In the genomic region with DNA sequence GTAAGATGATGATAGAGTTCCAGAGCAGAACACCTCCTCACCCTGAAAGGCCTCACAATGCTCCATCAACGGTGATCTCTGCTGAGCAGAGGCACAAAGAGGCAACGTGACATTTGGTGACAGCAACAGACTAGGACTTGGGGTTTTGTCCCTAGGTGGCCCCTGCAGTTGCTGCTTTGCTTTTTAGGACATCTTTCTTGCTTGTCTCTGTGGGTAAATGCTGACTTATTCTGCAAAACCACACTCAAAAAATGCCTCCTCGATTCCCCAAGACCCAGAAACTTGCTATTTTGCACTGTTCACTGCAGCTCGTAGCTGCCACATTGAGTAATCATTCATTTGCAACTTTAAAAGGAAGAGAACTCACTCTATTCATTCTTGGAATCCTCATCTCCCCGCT, we compare ENCODE assay signal across 12 cellular contexts.
DNase-seq lines count a peak whose midpoint lies in the region; ATAC-seq and TF ChIP-seq lines count a peak whose summit lies in the region.
"Had no signal": no experiment of that assay in that cellular context is flagged by ENCODE, and none has a peak within 500 bp of the region (broad histone marks: within the 10 kb centered on the region; RNA-seq: fewer than 3 reads in every experiment).

No MANE protein-coding gene starts in this region.

- H3F3A ChIP-seq in MM.1S (ENCODE audit: insufficient read depth, low read length) = peaks cover 32% of the 10 kb centered on the region

- no peak overlapping the region for H3K4me3 ChIP-seq in MM.1S (ENCODE audit: low read length)
- H3K4me3 ChIP-seq: colonic mucosa had no signal

- no peaks in the 10 kb centered on the region for H3K36me3 ChIP-seq in MM.1S (replicated peaks; ENCODE audit: insufficient read depth, low read length)
- H3K36me3 ChIP-seq: colonic mucosa had no signal

- no peaks in the 10 kb centered on the region for H3K9me2 ChIP-seq in MM.1S (replicated peaks; ENCODE audit: insufficient read depth, low read length)

- ATAC-seq in GM21423 (IDR thresholded peaks at IDR 0.05; ENCODE audit: unreplicated experiment) = peak; percentile 33
- ATAC-seq: HCT116 had no signal

- 0 out of 2 replicates have a peak overlapping the region, but pooled peaks have one; percentile 19 for H2AFZ ChIP-seq in MM.1S (ENCODE audit: low read length)

- H3K4me2 ChIP-seq in MM.1S (ENCODE audit: low read depth, low read length) = no peak overlapping the region

- DNase-seq in NOMO-1 (lab: John Stamatoyannopoulos, UW; ENCODE audit: unreplicated experiment in 2 of 2) (peak; percentile 12 to 30), NOMO-1 treated with dmso at 0.1 percent for 144 hours (lab: John Stamatoyannopoulos, UW; ENCODE audit: unreplicated experiment) (no peak), MM.1S (no peak), medulla oblongata (ENCODE audit: extremely low spot score) (peak; percentile 16), HT-29 (ENCODE audit: low spot score) (no peak), dermis blood vessel endothelial cell (no peak), islet precursor cell (no peak)
- DNase-seq: 8988T, colonic mucosa, NCI-H1436 had no signal

- no peaks in the 10 kb centered on the region for H3K27me3 ChIP-seq in MM.1S (replicated peaks; ENCODE audit: insufficient read depth, low read length)
- H3K27me3 ChIP-seq: colonic mucosa had no signal

- no peak overlapping the region for H3K9ac ChIP-seq in MM.1S (ENCODE audit: low read length)

- no peaks in the 10 kb centered on the region for H4K20me1 ChIP-seq in MM.1S (ENCODE audit: insufficient read depth, low read length)

- peak overlapping the region; percentile 91; the same call in 1 of the 2 replicates for H3K27ac ChIP-seq in MM.1S (ENCODE audit: low read length)
- H3K27ac ChIP-seq: colonic mucosa had no signal

- H3K4me1 ChIP-seq in MM.1S (ENCODE audit: low read length) = peaks cover 49% of the 10 kb centered on the region
- H3K4me1 ChIP-seq: colonic mucosa had no signal

- no peak for TF ChIP-seq CTCF in MM.1S (IDR thresholded peaks at IDR 0.05; ENCODE audit: low read length)

- no peaks in the 10 kb centered on the region for H3K79me2 ChIP-seq in MM.1S (ENCODE audit: low read length)

- no peaks in the 10 kb centered on the region for H3K9me3 ChIP-seq in MM.1S (replicated peaks; ENCODE audit: insufficient read depth, low read length)
- H3K9me3 ChIP-seq: colonic mucosa had no signal

Comparison
In these comparisons a context has a peak if more than half of its experiments do, and no peak if none do; other contexts are left out.
1. DNase-seq: peak in NOMO-1 (2 of 2) and medulla oblongata (single experiment); none in NOMO-1 treated with dmso at 0.1 percent for 144 hours (single experiment), MM.1S (single experiment), HT-29 (single experiment), dermis blood vessel endothelial cell (single experiment) and islet precursor cell (single experiment).